8 cellular contexts compared by ENCODE assay signal in genomic region chr6:24883618-24884017, GRCh38. TPM values are rescaled to one million over a fixed set of nuclear protein-coding genes. Genes with fewer than 3 reads are reported as not detected.
A peak's percentile ranks its signal among the peaks of the same experiment; 100 is the strongest.
DNase-seq lines count a peak whose midpoint lies in the region; ATAC-seq and TF ChIP-seq lines count a peak whose summit lies in the region.

No MANE protein-coding gene starts in this region.

- H2AFZ ChIP-seq in OCI-LY7 (ENCODE audit: low read length), result peak overlapping the region; percentile 28; the same call in 1 of the 2 replicates

- ATAC-seq in GM21723 (IDR thresholded peaks at IDR 0.05; ENCODE audit: unreplicated experiment), result peak; percentile 73

- POLR2A ChIA-PET in OCI-LY7 (lab: Charles Lee), result interaction anchor here (0.6 to 3.0 kb wide), 10 partner anchors 8 to 1103 kb away, joined by 3 to 26 read pairs (median 8); no protein-coding TSS in a partner anchor

- no TSS peak for BruUV-seq in OCI-LY7 (replicated peaks; lab: Mats Ljungman, UMichigan)

- TF ChIP-seq CTCF in OCI-LY7 (conservative IDR thresholded peaks at IDR 0.05; ENCODE audit: low read length) (no peak), tibial artery (IDR thresholded peaks at IDR 0.05) (no peak), GM13976 (IDR thresholded peaks at IDR 0.05; ENCODE audit: borderline replicate concordance, control extremely low read depth, extremely low read depth, insufficient read depth, missing control alignments) (no peak), sigmoid colon (IDR thresholded peaks at IDR 0.05) (no peak)

- peak overlapping the region; percentile 46 for H3K4me3 ChIP-seq in OCI-LY7 (ENCODE audit: low read depth, low read length, poor library complexity, severe bottlenecking)
- H3K4me3 ChIP-seq in tibial artery, result no peak overlapping the region
- H3K4me3 ChIP-seq in sigmoid colon, result no peak overlapping the region

- H3K79me2 ChIP-seq in OCI-LY7 (ENCODE audit: insufficient read depth, low read depth, low read length), result peaks cover 65% of the 10 kb centered on the region; the same call in 1 of the 2 replicates

- intact Hi-C loops in OCI-LY7 (cut with micrococcal nuclease; ENCODE audit: unreplicated experiment), result loop anchor here (2.0 to 10.0 kb wide), 3 partner anchors 21 to 389 kb away; partner anchors contain the start of gene ALDH5A1
- intact Hi-C loops in tibial artery (cut with DNase I; ENCODE audit: low total_unique reads), result no loop called here
- intact Hi-C loops in sigmoid colon (cut with DNase I), result no loop called here

- H3K4me1 ChIP-seq in OCI-LY7 (ENCODE audit: insufficient read depth, low read length, poor library complexity, severe bottlenecking) (peaks cover 94% of the 10 kb centered on the region), tibial artery (no peaks in the 10 kb centered on the region), sigmoid colon (peaks cover 0 to 14% (median 3%) of the 10 kb centered on the region in 4 donors)

- 53 to 80% methylated on average over 5 of the region's 5 CpGs for WGBS in sigmoid colon, 2 donors

- CTCF ChIA-PET in OCI-LY7 (lab: Charles Lee; ENCODE audit: unreplicated experiment), result interaction anchor here (0.7 to 2.1 kb wide), 2 partner anchors 26 to 108 kb away, joined by 3 to 5 read pairs; no protein-coding TSS in a partner anchor

- peak overlapping the region; percentile 71 for H3K4me2 ChIP-seq in OCI-LY7 (ENCODE audit: low read length)

- no peak for TF ChIP-seq EP300 in sigmoid colon (IDR thresholded peaks at IDR 0.05)

- peak; percentile 61 for DNase-seq in GM04503 (ENCODE audit: low read depth)
- peak; percentile 85 for DNase-seq in OCI-LY7 (ENCODE audit: low spot score)
- DNase-seq in fibroblast of the conjunctiva (ENCODE audit: low read depth), result peak; percentile 32
- DNase-seq in tibial artery, result no peak
- no peak for DNase-seq in DMS79 (lab: John Stamatoyannopoulos, UW)
- DNase-seq in GM13976 (ENCODE audit: low spot score), result no peak
- no peak for DNase-seq in sigmoid colon

- H3K9me2 ChIP-seq in OCI-LY7 (ENCODE audit: insufficient read depth, low read length), result no peaks in the 10 kb centered on the region

- H3K27me3 ChIP-seq in tibial artery (no peaks in the 10 kb centered on the region), sigmoid colon (no peaks in the 10 kb centered on the region)

- no peak for TF ChIP-seq POLR2A in sigmoid colon (IDR thresholded peaks at IDR 0.05)

- H4K20me1 ChIP-seq in OCI-LY7 (ENCODE audit: insufficient read depth, low read length), result no peaks in the 10 kb centered on the region

- in situ Hi-C loops in GM13976 (cut with MboI; ENCODE audit: low sequenced_read_pairs, unreplicated experiment), result no loop called here

- peaks cover under 1% of the 10 kb centered on the region; the same call in 1 of the 2 replicates for H3K9me3 ChIP-seq in OCI-LY7 (ENCODE audit: low read length)
- no peaks in the 10 kb centered on the region for H3K9me3 ChIP-seq in tibial artery
- no peaks in the 10 kb centered on the region for H3K9me3 ChIP-seq in sigmoid colon

- H3K27ac ChIP-seq in OCI-LY7 (ENCODE audit: low read depth, low read length, poor library complexity, severe bottlenecking), result peak overlapping the region; percentile 83
- no peak overlapping the region for H3K27ac ChIP-seq in tibial artery
- no peak overlapping the region for H3K27ac ChIP-seq in sigmoid colon

- H3K36me3 ChIP-seq in OCI-LY7 (ENCODE audit: insufficient read depth, low read length), result peaks cover 9% of the 10 kb centered on the region
- no peaks in the 10 kb centered on the region for H3K36me3 ChIP-seq in tibial artery
- no peaks in the 10 kb centered on the region for H3K36me3 ChIP-seq in sigmoid colon

RNA-seq across cellular contexts. Expression of gene RIPOR2, which starts 52.1 kb away (rescaled TPM):
- total RNA-seq in OCI-LY7 (2014; rRNA removed; shearing (Covaris generic)), result 18.0 and 18.7 TPM in 2 replicates
- total RNA-seq in OCI-LY7 (2022) (28.5 and 28.9 TPM in 2 replicates), sigmoid colon (10 to 100 TPM in 1 of 4 donors, 1 to 10 TPM in 3; 6.1 to 10.9 (median 6.7) TPM)
- polyA plus RNA-seq in sigmoid colon, result 10 to 100 TPM in 1 of 3 donors, 1 to 10 TPM in 2; 1.6 to 29.7 (median 1.8) TPM

Comparison
In these comparisons a context has a peak if more than half of its experiments do, and no peak if none do; other contexts are left out.
1. DNase-seq: peak in GM04503 (single experiment), OCI-LY7 (single experiment) and fibroblast of the conjunctiva (single experiment); none in tibial artery (0 of 2), DMS79 (single experiment), GM13976 (single experiment) and sigmoid colon (single experiment).